ENCODE assay signal across 8 cellular contexts in genomic region chr4:89307185-89307445, GRCh38. TPM values are rescaled to one million over a fixed set of nuclear protein-coding genes. Genes with fewer than 3 reads are reported as not detected.
DNase-seq lines count a peak whose midpoint lies in the region; ATAC-seq and TF ChIP-seq lines count a peak whose summit lies in the region.

No MANE protein-coding gene starts in this region.

- no peaks in the 10 kb centered on the region for H3K36me3 ChIP-seq in DOHH2 (ENCODE audit: control insufficient read depth, low read length)

- CTCF ChIA-PET in T-cell (lab: Charles Lee), result interaction anchor here in 1 of 2 donors (0.6 to 2.2 kb wide), 5 partner anchors 8 to 61 kb away, joined by 3 to 10 read pairs (median 7); no protein-coding TSS in a partner anchor

- H3K4me3 Mint-ChIP-seq in T-cell, result peak overlapping the region; percentile 90 to 94 (median 90)
- H3K4me3 Mint-ChIP-seq in progenitor cell of endocrine pancreas (ENCODE audit: low read depth), result peak overlapping the region; percentile 85

- no peaks in the 10 kb centered on the region for H3K79me2 ChIP-seq in DOHH2 (ENCODE audit: control insufficient read depth, low read length)

- H3K27me3 Mint-ChIP-seq in T-cell, result no peaks in the 10 kb centered on the region
- H3K27me3 Mint-ChIP-seq in progenitor cell of endocrine pancreas, result no peaks in the 10 kb centered on the region

- peaks cover 29% of the 10 kb centered on the region for H3K27me3 ChIP-seq in DOHH2 (ENCODE audit: control insufficient read depth, low read length)

- H3K4me1 Mint-ChIP-seq in T-cell (peaks cover 72 to 74% (median 72%) of the 10 kb centered on the region in 3 donors), progenitor cell of endocrine pancreas (ENCODE audit: low read depth) (peaks cover 32% of the 10 kb centered on the region)

- H3K27ac ChIP-seq in DOHH2 (ENCODE audit: low read depth, low read length), result no peak overlapping the region

- no peak for TF ChIP-seq CTCF in DOHH2 (IDR thresholded peaks at IDR 0.05; ENCODE audit: low read depth, low read length, poor library complexity, severe bottlenecking)
- no peak for TF ChIP-seq CTCF in fibroblast of villous mesenchyme (IDR thresholded peaks at IDR 0.05; ENCODE audit: insufficient read depth, low read depth, low read length)
- no peak for TF ChIP-seq CTCF in progenitor cell of endocrine pancreas (IDR thresholded peaks at IDR 0.05; ENCODE audit: unreplicated experiment)

- no peaks in the 10 kb centered on the region for H3K9me2 ChIP-seq in DOHH2 (replicated peaks; ENCODE audit: control insufficient read depth, low read length)

- H3K9me3 Mint-ChIP-seq in T-cell (no peaks in the 10 kb centered on the region), progenitor cell of endocrine pancreas (ENCODE audit: low read depth) (no peaks in the 10 kb centered on the region)

- H3K4me3 ChIP-seq in DOHH2 (ENCODE audit: low read length), result peak overlapping the region; percentile 77
- peak overlapping the region; percentile 50 for H3K4me3 ChIP-seq in fibroblast of villous mesenchyme (ENCODE audit: low read depth, low read length)

- no peaks in the 10 kb centered on the region for H3K9me3 ChIP-seq in DOHH2 (ENCODE audit: control insufficient read depth, insufficient read depth, low read length)

- peaks cover 28% of the 10 kb centered on the region for H3K4me1 ChIP-seq in DOHH2 (ENCODE audit: control insufficient read depth, low read length)

- POLR2A ChIA-PET in T-cell (lab: Charles Lee), result interaction anchor here (0.9 to 1.8 kb wide), 4 partner anchors 8 to 17 kb away, joined by 3 to 6 read pairs (median 3); no protein-coding TSS in a partner anchor

- ATAC-seq in T-cell (replicated peaks in 1 of 4), result peak in 2 of 4 experiments; percentile 0 to 3
- no peak for ATAC-seq in left lobe of liver
- no peak for ATAC-seq in activated CD4-positive, CD25-positive, alpha-beta regulatory T cell treated with anti-CD3 and anti-CD28 coated beads, Interleukin-2, amount 50 U/mL, for 24 hours

- DNase-seq in T-cell (no peak), fibroblast of villous mesenchyme (ENCODE audit: low read depth) (no peak), progenitor cell of endocrine pancreas (ENCODE audit: low spot score, unreplicated experiment) (no peak), NCI-H1092 treated with DMSO at 0.1 percent for 48 hours (lab: John Stamatoyannopoulos, UW) (no peak), left lobe of liver (ENCODE audit: low spot score) (no peak)
- DNase-seq in activated CD4-positive, CD25-positive, alpha-beta regulatory T cell (lab: John Stamatoyannopoulos, UW), result no peak

- peak overlapping the region; percentile 92 to 96 for H3K27ac Mint-ChIP-seq in T-cell
- peak overlapping the region; percentile 43 for H3K27ac Mint-ChIP-seq in progenitor cell of endocrine pancreas

- H4K20me1 ChIP-seq in DOHH2 (ENCODE audit: control insufficient read depth, insufficient read depth, low read depth, low read length), result no peaks in the 10 kb centered on the region

- peak overlapping the region; percentile 87 for H3K4me2 ChIP-seq in DOHH2 (ENCODE audit: low read length)

- H3K36me3 Mint-ChIP-seq in T-cell (no peaks in the 10 kb centered on the region), progenitor cell of endocrine pancreas (ENCODE audit: insufficient read depth) (no peaks in the 10 kb centered on the region)

- no peaks in the 10 kb centered on the region for H3F3A ChIP-seq in DOHH2 (ENCODE audit: control insufficient read depth, insufficient read depth)

RNA-seq across cellular contexts. Expression of gene GPRIN3, which starts 0.5 kb away (rescaled TPM):
- total RNA-seq in T-cell (10 to 100 TPM; 17.4 to 56.1 (median 23.0) TPM), fibroblast of villous mesenchyme (0.43 and 0.64 TPM in 2 replicates), progenitor cell of endocrine pancreas (14.8 and 16.0 TPM in 2 replicates), left lobe of liver (0.40 TPM)
